16 cellular contexts compared by ENCODE assay signal in genomic region chr20:57840504-57841296, GRCh38.
A peak's percentile ranks its signal among the peaks of the same experiment; 100 is the strongest.
DNase-seq lines count a peak whose midpoint lies in the region; ATAC-seq and TF ChIP-seq lines count a peak whose summit lies in the region.
"Had no signal": no experiment of that assay in that cellular context is flagged by ENCODE, and none has a peak within 500 bp of the region (broad histone marks: within the 10 kb centered on the region; RNA-seq: fewer than 3 reads in every experiment).

No MANE protein-coding gene starts in this region.

- H3K36me3 ChIP-seq in right atrium auricular region = no peaks in the 10 kb centered on the region
- H3K36me3 ChIP-seq in KOPT-K1 (ENCODE audit: insufficient read depth, low read length) = no peaks in the 10 kb centered on the region
- H3K36me3 ChIP-seq in neuronal stem cell (replicated peaks in 1 of 2; ENCODE audit: control insufficient read depth in 2 of 2, insufficient read depth in 2 of 2, low read length in 2 of 2) = no peaks in the 10 kb centered on the region
- H3K36me3 ChIP-seq: BE2C had no signal

- no peaks in the 10 kb centered on the region for H3K27me3 ChIP-seq in right atrium auricular region
- peaks cover 0 to 19% (median 0%) of the 10 kb centered on the region in 3 experiments for H3K27me3 ChIP-seq in neuronal stem cell (ENCODE audit: control insufficient read depth in 3 of 3, insufficient read depth in 3 of 3, low read depth in 1 of 3, low read length in 3 of 3)
- H3K27me3 ChIP-seq: BE2C had no signal

- no peak overlapping the region for H4K8ac ChIP-seq in neuronal stem cell (ENCODE audit: low read depth, low read length)

- no peak overlapping the region for H3K23ac ChIP-seq in neuronal stem cell (ENCODE audit: low read depth, low read length, poor library complexity)

- no peak for TF ChIP-seq CTCF in right atrium auricular region (IDR thresholded peaks at IDR 0.05)

- H2AFZ ChIP-seq in neuronal stem cell (ENCODE audit: low read length) = no peak overlapping the region

- no peak overlapping the region for H2BK15ac ChIP-seq in neuronal stem cell (ENCODE audit: low read length)

- peak; percentile 53 for DNase-seq in right atrium auricular region (ENCODE audit: low spot score)
- no peak for DNase-seq in left cardiac atrium
- DNase-seq in neuronal stem cell (ENCODE audit: low spot score) = no peak
- no peak for DNase-seq in stimulated activated CD4-positive, alpha-beta T cell treated with anti-CD3 and anti-CD28 coated beads, Interleukin-12 subunit alpha, Interleukin-12 subunit beta, amount 100 ng/mL, for 4 hours
- DNase-seq: BE2C; CD4-positive, alpha-beta memory T cell; COR-L47; DMS153; DND-41; GDM1; HCEC 1CT; HFFc6 had no signal

- H2BK120ac ChIP-seq in neuronal stem cell (ENCODE audit: low read depth, low read length) = no peak overlapping the region

- no peak overlapping the region for H3K14ac ChIP-seq in neuronal stem cell (ENCODE audit: low read length)

- no peak overlapping the region for H3K4ac ChIP-seq in neuronal stem cell (ENCODE audit: low read length)

- no peak overlapping the region for H3K27ac ChIP-seq in right atrium auricular region
- peak overlapping the region; percentile 91 for H3K27ac ChIP-seq in KOPT-K1 (ENCODE audit: low read depth, low read length, poor library complexity, severe bottlenecking)
- no peak overlapping the region for H3K27ac ChIP-seq in neuronal stem cell (replicated peaks; ENCODE audit: low read length)
- H3K27ac ChIP-seq: C4-2B had no signal

- peak overlapping the region; percentile 26 for H2AK5ac ChIP-seq in neuronal stem cell (ENCODE audit: low read depth, low read length)

- WGBS in neuronal stem cell (ENCODE audit: extremely low coverage in 2 of 2, insufficient read length in 2 of 2, insufficient replicate concordance in 1 of 2), 2 donors = no CpG with 5 or more reads among the region's 19 CpGs

- intact Hi-C loops in left cardiac atrium (cut with DNase I) = no loop called here

- no peak overlapping the region for H2BK12ac ChIP-seq in neuronal stem cell (ENCODE audit: low read length)

- no peaks in the 10 kb centered on the region for H3K79me1 ChIP-seq in neuronal stem cell (ENCODE audit: low read depth, low read length)

- H3K4me2 ChIP-seq in neuronal stem cell (ENCODE audit: insufficient read depth, low read length, poor library complexity, severe bottlenecking) = no peak overlapping the region

- H3K18ac ChIP-seq in neuronal stem cell (ENCODE audit: low read length) = no peak overlapping the region

- ATAC-seq in left cardiac atrium = no peak
- no peak for ATAC-seq in HG03175 (IDR thresholded peaks at IDR 0.05; ENCODE audit: unreplicated experiment)
- ATAC-seq in HG02588 (IDR thresholded peaks at IDR 0.05; ENCODE audit: unreplicated experiment) = no peak

- H4K91ac ChIP-seq in neuronal stem cell (ENCODE audit: low read depth, low read length, poor library complexity) = no peak overlapping the region

- H3K4me1 ChIP-seq in right atrium auricular region (no peaks in the 10 kb centered on the region), neuronal stem cell (ENCODE audit: control insufficient read depth in 2 of 2, insufficient read depth in 1 of 2, low read depth in 1 of 2, low read length in 2 of 2) (no peaks in the 10 kb centered on the region)

- H3K4me3 ChIP-seq in right atrium auricular region (no peak overlapping the region), neuronal stem cell (ENCODE audit: low read length in 2 of 2) (no peak overlapping the region)

- no peak overlapping the region for H3K9ac ChIP-seq in neuronal stem cell (ENCODE audit: low read depth, low read length, poor library complexity)

- no peak overlapping the region for H2BK5ac ChIP-seq in neuronal stem cell (ENCODE audit: low read length)

- H3K9me3 ChIP-seq in right atrium auricular region (no peaks in the 10 kb centered on the region), KOPT-K1 (ENCODE audit: insufficient read depth, low read length, poor library complexity, severe bottlenecking) (no peaks in the 10 kb centered on the region), neuronal stem cell (replicated peaks in 1 of 2; ENCODE audit: control insufficient read depth in 2 of 2, insufficient read depth in 1 of 2, low read depth in 1 of 2, low read length in 2 of 2) (no peaks in the 10 kb centered on the region)
- H3K9me3 ChIP-seq: BE2C had no signal
